In genomic region chr21:17738171-17738953, GRCh38 we compare ENCODE assay signal across 14 cellular contexts.
"Had no signal": no experiment of that assay in that cellular context is flagged by ENCODE, and none has a peak within 500 bp of the region (broad histone marks: within the 10 kb centered on the region; RNA-seq: fewer than 3 reads in every experiment).

No MANE protein-coding gene starts in this region.

- H3K4me3 ChIP-seq: esophagus squamous epithelium, left ventricle myocardium inferior, tibial nerve had no signal

- H3K4me1 ChIP-seq: left ventricle myocardium inferior had no signal

- ATAC-seq: foreskin keratinocyte; stimulated activated effector memory CD8-positive, alpha-beta T cell treated with anti-CD3 and anti-CD28 coated beads, Interleukin-12 subunit alpha, Interleukin-12 subunit beta, amount 100 ng/mL, for 72 hours had no signal

- H3K27me3 ChIP-seq: brain microvascular endothelial cell, esophagus squamous epithelium, foreskin keratinocyte, tibial nerve had no signal

- DNase-seq: activated B cell treated with CpG ODN at 0.5 μM for 24 hours; activated effector memory CD4-positive, alpha-beta T cell treated with Interleukin-2 at 50 U/mL for 16 hours; activated T-cell treated with anti-CD3 and anti-CD28 coated beads, Interleukin-2, amount 50 U/mL, for 1 hour; brain microvascular endothelial cell; cerebellar nuclear complex; esophagus squamous epithelium; foreskin keratinocyte; left ventricle myocardium inferior; mesendoderm; nephron progenitor cell; small intestine; T-helper 9 cell had no signal

- FAIRE-seq: small intestine had no signal

- H3K36me3 ChIP-seq: brain microvascular endothelial cell, esophagus squamous epithelium, left ventricle myocardium inferior, tibial nerve had no signal

- H3K9me3 ChIP-seq: esophagus squamous epithelium, tibial nerve had no signal

- H3K27ac ChIP-seq: brain microvascular endothelial cell, esophagus squamous epithelium, foreskin keratinocyte, left ventricle myocardium inferior, tibial nerve had no signal
